8 cellular contexts compared by ENCODE assay signal in genomic region chr3:181210275-181210674, GRCh38.
DNase-seq lines count a peak whose midpoint lies in the region; ATAC-seq, FAIRE-seq and TF ChIP-seq lines count a peak whose summit lies in the region.

No MANE protein-coding gene starts in this region.

- peak; percentile 13 for DNase-seq in G401 (ENCODE audit: low spot score)
- peak; percentile 24 for DNase-seq in NCI-H1417 treated with DMSO at 0.1 percent for 48 hours (lab: John Stamatoyannopoulos, UW)
- DNase-seq in astrocyte (ENCODE audit: low read depth): peak; percentile 11
- DNase-seq in mesendoderm: peak; percentile 16
- no peak for DNase-seq in upper lobe of left lung

- peak; percentile 33 for TF ChIP-seq CTCF in astrocyte (IDR thresholded peaks at IDR 0.05; ENCODE audit: insufficient read depth, low read depth, low read length)
- TF ChIP-seq CTCF in upper lobe of left lung (IDR thresholded peaks at IDR 0.05): peak in 1 of 6 experiments; percentile 8

- no peak overlapping the region for H3K4ac ChIP-seq in mesendoderm (ENCODE audit: low read depth, low read length)

- H3K4me3 Mint-ChIP-seq in astrocyte (ENCODE audit: unreplicated experiment): no peak overlapping the region

- H4K20me1 ChIP-seq in astrocyte (ENCODE audit: insufficient read depth, low read length): no peaks in the 10 kb centered on the region

- no peak overlapping the region for H3K18ac ChIP-seq in mesendoderm (ENCODE audit: low read length)

- no peaks in the 10 kb centered on the region for H3K36me3 Mint-ChIP-seq in astrocyte (ENCODE audit: low read depth, unreplicated experiment)

- no peak for FAIRE-seq in astrocyte (lab: Jason Lieb, UNC)

- no peak overlapping the region for H2BK15ac ChIP-seq in mesendoderm (replicated peaks; ENCODE audit: low read depth)

- H3K4me3 ChIP-seq in astrocyte (ENCODE audit: insufficient read depth, low read depth, low read length) (no peak overlapping the region), mesendoderm (ENCODE audit: low read length) (no peak overlapping the region), upper lobe of left lung (no peak overlapping the region)

- no peak overlapping the region for H3K9ac ChIP-seq in astrocyte (ENCODE audit: low read length)
- no peak overlapping the region for H3K9ac ChIP-seq in mesendoderm (ENCODE audit: low read length)

- in situ Hi-C loops in G401 (cut with HindIII; ENCODE audit: low sequenced_read_pairs): no loop called here

- no peak for TF ChIP-seq POLR2A in upper lobe of left lung (IDR thresholded peaks at IDR 0.05)

- TF ChIP-seq EP300 in upper lobe of left lung (IDR thresholded peaks at IDR 0.05): no peak

- no peak overlapping the region for H3K23ac ChIP-seq in mesendoderm (ENCODE audit: low read length)

- no peaks in the 10 kb centered on the region for H3K9me3 Mint-ChIP-seq in astrocyte (ENCODE audit: unreplicated experiment)

- ATAC-seq in GM18858 (IDR thresholded peaks at IDR 0.05; ENCODE audit: unreplicated experiment): no peak
- ATAC-seq in HG03442 (IDR thresholded peaks at IDR 0.05; ENCODE audit: unreplicated experiment): no peak
- no peak for ATAC-seq in GM21723 (IDR thresholded peaks at IDR 0.05; ENCODE audit: unreplicated experiment)
- no peak for ATAC-seq in upper lobe of left lung (ENCODE audit: low FRiP score in 2 of 2)

- WGBS in mesendoderm (ENCODE audit: extremely low coverage, insufficient coverage, low lambda C conversion rate): no CpG with 5 or more reads among the region's 2 CpGs
- WGBS in upper lobe of left lung, 2 donors: 3 to 6% methylated on average over 2 of the region's 2 CpGs

- H3K36me3 ChIP-seq in astrocyte (ENCODE audit: insufficient read depth, low read length): no peaks in the 10 kb centered on the region
- H3K36me3 ChIP-seq in mesendoderm (ENCODE audit: control insufficient read depth, insufficient read depth, low read length): no peaks in the 10 kb centered on the region
- H3K36me3 ChIP-seq in upper lobe of left lung: no peaks in the 10 kb centered on the region

- H4K8ac ChIP-seq in mesendoderm (ENCODE audit: low read depth, low read length): no peak overlapping the region

- no peaks in the 10 kb centered on the region for H3K4me1 Mint-ChIP-seq in astrocyte (ENCODE audit: low read depth, unreplicated experiment)

- peaks cover 2% of the 10 kb centered on the region for H3K27me3 Mint-ChIP-seq in astrocyte (ENCODE audit: low read depth, unreplicated experiment)

- H3K4me1 ChIP-seq in astrocyte (ENCODE audit: insufficient read depth, low read length): no peaks in the 10 kb centered on the region
- H3K4me1 ChIP-seq in mesendoderm (ENCODE audit: control insufficient read depth, low read depth, low read length): no peaks in the 10 kb centered on the region
- H3K4me1 ChIP-seq in upper lobe of left lung: no peaks in the 10 kb centered on the region

- H3K56ac ChIP-seq in mesendoderm (ENCODE audit: low read length): no peak overlapping the region

- no peak overlapping the region for H3K4me2 ChIP-seq in astrocyte (ENCODE audit: low read length)
- H3K4me2 ChIP-seq in mesendoderm (ENCODE audit: low read length): no peak overlapping the region

- H3K27ac Mint-ChIP-seq in astrocyte (ENCODE audit: unreplicated experiment): no peak overlapping the region

- H2BK120ac ChIP-seq in mesendoderm (ENCODE audit: low read depth, low read length): no peak overlapping the region

- no peak overlapping the region for H4K5ac ChIP-seq in mesendoderm (ENCODE audit: low read length)

- H3K79me2 ChIP-seq in astrocyte (ENCODE audit: insufficient read depth, low read length) (no peaks in the 10 kb centered on the region), mesendoderm (ENCODE audit: control insufficient read depth, insufficient read depth, low read length) (no peaks in the 10 kb centered on the region)

- no peak overlapping the region for H3K27ac ChIP-seq in astrocyte (ENCODE audit: low read depth, low read length)
- H3K27ac ChIP-seq in mesendoderm (ENCODE audit: low read depth, low read length): no peak overlapping the region
- H3K27ac ChIP-seq in upper lobe of left lung: no peak overlapping the region

- no peaks in the 10 kb centered on the region for H3K9me3 ChIP-seq in astrocyte (ENCODE audit: insufficient read depth, low read depth, low read length)
- no peaks in the 10 kb centered on the region for H3K9me3 ChIP-seq in upper lobe of left lung

- no peaks in the 10 kb centered on the region for H3K79me1 ChIP-seq in mesendoderm (ENCODE audit: low read length)

- no peak overlapping the region for H2BK5ac ChIP-seq in mesendoderm (ENCODE audit: low read length)

- no peaks in the 10 kb centered on the region for H3K27me3 ChIP-seq in astrocyte (ENCODE audit: insufficient read depth, low read length)
- H3K27me3 ChIP-seq in mesendoderm (ENCODE audit: insufficient read depth, low read length, poor library complexity): no peaks in the 10 kb centered on the region
- no peaks in the 10 kb centered on the region for H3K27me3 ChIP-seq in upper lobe of left lung

- no peak overlapping the region for H2AK5ac ChIP-seq in mesendoderm (ENCODE audit: low read length)

- H2AFZ ChIP-seq in astrocyte (ENCODE audit: low read depth, low read length): no peak overlapping the region

Comparison
In these comparisons a context has a peak if more than half of its experiments do, and no peak if none do; other contexts are left out.
1. DNase-seq: peak in G401 (single experiment), NCI-H1417 treated with DMSO at 0.1 percent for 48 hours (single experiment), astrocyte (single experiment) and mesendoderm (single experiment); none in upper lobe of left lung (0 of 2).